Comparison of ENCODE assay signal across 18 cellular contexts in the genomic region with DNA sequence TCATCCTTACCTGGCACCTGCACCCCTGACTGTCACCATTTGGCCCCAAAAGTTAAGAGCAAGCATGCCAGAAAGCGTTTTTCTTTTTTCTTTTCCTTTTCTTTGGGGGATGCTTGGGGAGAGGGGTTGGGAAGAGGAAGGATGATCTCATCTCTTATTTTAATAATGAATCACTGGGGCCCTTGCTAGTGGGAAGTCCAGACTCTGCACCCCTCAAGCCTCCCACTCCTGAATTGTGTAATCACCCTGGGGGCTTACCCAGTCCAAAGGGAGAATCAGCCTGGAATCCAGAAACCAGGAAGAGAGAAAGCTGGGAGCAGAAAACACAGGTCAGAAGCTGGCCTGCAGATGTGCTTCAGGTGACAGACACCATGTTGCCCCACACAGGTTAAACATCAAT. TPM values are rescaled to one million over a fixed set of nuclear protein-coding genes. Genes with fewer than 3 reads are reported as not detected.
DNase-seq lines count a peak whose midpoint lies in the region; TF ChIP-seq lines count a peak whose summit lies in the region.
"Had no signal": no experiment of that assay in that cellular context is flagged by ENCODE, and none has a peak within 500 bp of the region (broad histone marks: within the 10 kb centered on the region; RNA-seq: fewer than 3 reads in every experiment).

No MANE protein-coding gene starts in this region.

- H3K27ac Mint-ChIP-seq in MCF 10A (ENCODE audit: low read depth, unreplicated experiment): no peak overlapping the region
- H3K27ac Mint-ChIP-seq in activated T-cell treated with anti-CD3 and anti-CD28 coated beads, Interleukin-2, amount 50 U/mL, for 24 hours: no peak overlapping the region
- H3K27ac Mint-ChIP-seq: CD14-positive monocyte, GM23338, HFFc6 had no signal

- no peaks in the 10 kb centered on the region for H3K36me3 ChIP-seq in breast epithelium
- no peaks in the 10 kb centered on the region for H3K36me3 ChIP-seq in liver (ENCODE audit: control insufficient read depth in 4 of 4, insufficient read depth in 3 of 4, low read depth in 1 of 4, low read length in 3 of 4)
- H3K36me3 ChIP-seq: BLaER1 had no signal

- POLR2A ChIA-PET in MCF 10A (lab: Yijun Ruan, JAX): no interaction called here

- no peak overlapping the region for H3K4me3 Mint-ChIP-seq in MCF 10A (ENCODE audit: unreplicated experiment)
- H3K4me3 Mint-ChIP-seq in activated T-cell treated with anti-CD3 and anti-CD28 coated beads, Interleukin-2, amount 50 U/mL, for 24 hours: no peak overlapping the region
- H3K4me3 Mint-ChIP-seq: CD14-positive monocyte; CD4-positive, alpha-beta memory T cell; GM23338; HFFc6 had no signal

- H3K4me1 Mint-ChIP-seq in MCF 10A (ENCODE audit: insufficient read depth, unreplicated experiment): peaks cover 16% of the 10 kb centered on the region
- no peaks in the 10 kb centered on the region for H3K4me1 Mint-ChIP-seq in activated T-cell treated with anti-CD3 and anti-CD28 coated beads, Interleukin-2, amount 50 U/mL, for 24 hours (ENCODE audit: low read depth)
- H3K4me1 Mint-ChIP-seq: CD4-positive, alpha-beta memory T cell; GM23338 had no signal

- TF ChIP-seq CTCF in MCF 10A (IDR thresholded peaks at IDR 0.05; ENCODE audit: unreplicated experiment): no peak
- TF ChIP-seq CTCF in breast epithelium (IDR thresholded peaks at IDR 0.05): no peak
- TF ChIP-seq CTCF in epithelial cell of esophagus (IDR thresholded peaks at IDR 0.05; ENCODE audit: insufficient read depth, low read depth, low read length, missing control alignments): no peak
- no peak for TF ChIP-seq CTCF in liver (IDR thresholded peaks at IDR 0.05; ENCODE audit: low read depth, low read length, missing input control)

- no peak for TF ChIP-seq POLR2A in breast epithelium (IDR thresholded peaks at IDR 0.05)

- H3K4me1 ChIP-seq in breast epithelium (no peaks in the 10 kb centered on the region), liver (ENCODE audit: control insufficient read depth in 4 of 4, insufficient read depth in 4 of 4, low read length in 3 of 4) (peaks cover 18 to 47% (median 37%) of the 10 kb centered on the region in 4 donors)

- H3K27ac ChIP-seq in breast epithelium (no peak overlapping the region), liver (ENCODE audit: low read depth in 1 of 2, low read length in 2 of 2) (peak overlapping the region; percentile 29 to 68)
- H3K27ac ChIP-seq: 22Rv1, A549, BLaER1 had no signal

- WGBS in liver: 79% methylated on average over 1 of the region's 1 CpG

- TF ChIP-seq RAD21 in liver (IDR thresholded peaks at IDR 0.05): no peak

- H3K36me3 Mint-ChIP-seq in MCF 10A (ENCODE audit: insufficient read depth, unreplicated experiment): no peaks in the 10 kb centered on the region
- no peaks in the 10 kb centered on the region for H3K36me3 Mint-ChIP-seq in activated T-cell treated with anti-CD3 and anti-CD28 coated beads, Interleukin-2, amount 50 U/mL, for 24 hours (ENCODE audit: low read depth)
- H3K36me3 Mint-ChIP-seq: CD14-positive monocyte; CD4-positive, alpha-beta memory T cell had no signal

- H3K4me3 ChIP-seq in breast epithelium (no peak overlapping the region), epithelial cell of esophagus (ENCODE audit: low read length) (no peak overlapping the region), liver (ENCODE audit: low read depth in 1 of 3, low read length in 3 of 3) (no peak overlapping the region)
- H3K4me3 ChIP-seq: A549, BLaER1, GM23338 had no signal

- CTCF ChIA-PET in MCF 10A (lab: Yijun Ruan, JAX): interaction anchor here (1.3 kb wide), 1 partner anchor 16 kb away, joined by 3 read pairs; no protein-coding TSS in a partner anchor

- intact Hi-C loops in MCF 10A (cut with micrococcal nuclease): no loop called here
- intact Hi-C loops in breast epithelium (cut with DNase I; ENCODE audit: low total_unique reads): no loop called here

- peaks cover 38% of the 10 kb centered on the region for H3K27me3 Mint-ChIP-seq in MCF 10A (ENCODE audit: insufficient read depth, unreplicated experiment)
- H3K27me3 Mint-ChIP-seq in activated T-cell treated with anti-CD3 and anti-CD28 coated beads, Interleukin-2, amount 50 U/mL, for 24 hours: peaks cover 20% of the 10 kb centered on the region

- no TSS peak for BruUV-seq in MCF 10A (replicated peaks; lab: Mats Ljungman, UMichigan)

- peak; percentile 36 for DNase-seq in MCF 10A (ENCODE audit: unreplicated experiment)
- no peak for DNase-seq in breast epithelium (ENCODE audit: low spot score in 2 of 2)
- DNase-seq in epithelial cell of esophagus (ENCODE audit: low read depth): peak; percentile 27
- DNase-seq in activated CD4-positive, CD25-positive, alpha-beta regulatory T cell treated with anti-CD3 and anti-CD28 coated beads, Interleukin-2, amount 50 U/mL, for 72 hours: no peak
- no peak for DNase-seq in activated T-cell treated with anti-CD3 and anti-CD28 coated beads, Interleukin-2, amount 50 U/mL, for 24 hours
- no peak for DNase-seq in NCI-H446 (lab: John Stamatoyannopoulos, UW)
- DNase-seq: CD4-positive, alpha-beta memory T cell; DMS153; DMS79; HCEC 1CT; HFFc6 had no signal

- H3K27me3 ChIP-seq in breast epithelium (no peaks in the 10 kb centered on the region), liver (ENCODE audit: control insufficient read depth in 4 of 4, insufficient read depth in 4 of 4, low read length in 3 of 4) (no peaks in the 10 kb centered on the region)
- H3K27me3 ChIP-seq: BLaER1 had no signal

- H3K9me3 Mint-ChIP-seq in MCF 10A (ENCODE audit: unreplicated experiment): no peaks in the 10 kb centered on the region
- no peaks in the 10 kb centered on the region for H3K9me3 Mint-ChIP-seq in activated T-cell treated with anti-CD3 and anti-CD28 coated beads, Interleukin-2, amount 50 U/mL, for 24 hours
- H3K9me3 Mint-ChIP-seq: GM23338, HFFc6 had no signal

- H3K9ac ChIP-seq in liver (ENCODE audit: low read depth in 1 of 2, low read length in 2 of 2): peak overlapping the region in 1 of 2 donors; percentile 37
- H3K9ac ChIP-seq: BLaER1 had no signal

- H3K9me3 ChIP-seq in breast epithelium: no peaks in the 10 kb centered on the region
- H3K9me3 ChIP-seq in liver (ENCODE audit: control insufficient read depth in 4 of 4, low read length in 3 of 4): no peaks in the 10 kb centered on the region
- H3K9me3 ChIP-seq: A549, BLaER1 had no signal

TF ChIP-seq in liver, 16 proteins besides CTCF, POLR2A, EP300 and RAD21:
- TF ChIP-seq FOXA1 (IDR thresholded peaks at IDR 0.05): no peak
- TF ChIP-seq SP1 (IDR thresholded peaks at IDR 0.05): no peak
- no peak for TF ChIP-seq FOXA2 (IDR thresholded peaks at IDR 0.05)
- TF ChIP-seq EGR1 (IDR thresholded peaks at IDR 0.05; ENCODE audit: low read depth in 2 of 2): no peak
- TF ChIP-seq, protein P1, sequence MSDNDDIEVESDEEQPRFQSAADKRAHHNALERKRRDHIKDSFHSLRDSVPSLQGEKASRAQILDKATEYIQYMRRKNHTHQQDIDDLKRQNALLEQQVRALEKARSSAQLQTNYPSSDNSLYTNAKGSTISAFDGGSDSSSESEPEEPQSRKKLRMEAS (IDR thresholded peaks at IDR 0.05): no peak
- TF ChIP-seq NR2F2 (IDR thresholded peaks at IDR 0.05): no peak
- TF ChIP-seq JUND (IDR thresholded peaks at IDR 0.05): no peak
- TF ChIP-seq YY1 (IDR thresholded peaks at IDR 0.05): peak; percentile 36
- TF ChIP-seq, protein P2, sequence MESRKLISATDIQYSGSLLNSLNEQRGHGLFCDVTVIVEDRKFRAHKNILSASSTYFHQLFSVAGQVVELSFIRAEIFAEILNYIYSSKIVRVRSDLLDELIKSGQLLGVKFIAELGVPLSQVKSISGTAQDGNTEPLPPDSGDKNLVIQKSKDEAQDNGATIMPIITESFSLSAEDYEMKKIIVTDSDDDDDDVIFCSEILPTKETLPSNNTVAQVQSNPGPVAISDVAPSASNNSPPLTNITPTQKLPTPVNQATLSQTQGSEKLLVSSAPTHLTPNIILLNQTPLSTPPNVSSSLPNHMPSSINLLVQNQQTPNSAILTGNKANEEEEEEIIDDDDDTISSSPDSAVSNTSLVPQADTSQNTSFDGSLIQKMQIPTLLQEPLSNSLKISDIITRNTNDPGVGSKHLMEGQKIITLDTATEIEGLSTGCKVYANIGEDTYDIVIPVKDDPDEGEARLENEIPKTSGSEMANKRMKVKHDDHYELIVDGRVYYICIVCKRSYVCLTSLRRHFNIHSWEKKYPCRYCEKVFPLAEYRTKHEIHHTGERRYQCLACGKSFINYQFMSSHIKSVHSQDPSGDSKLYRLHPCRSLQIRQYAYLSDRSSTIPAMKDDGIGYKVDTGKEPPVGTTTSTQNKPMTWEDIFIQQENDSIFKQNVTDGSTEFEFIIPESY (IDR thresholded peaks at IDR 0.05): no peak
- no peak for TF ChIP-seq GABPA (IDR thresholded peaks at IDR 0.05 in 1 of 2, conservative IDR thresholded peaks at IDR 0.05 in 1 of 2)
- no peak for TF ChIP-seq HNF4A (conservative IDR thresholded peaks at IDR 0.05)
- peak in 1 of 2 donors; percentile 13 for TF ChIP-seq RXRA (IDR thresholded peaks at IDR 0.05)

RNA-seq across cellular contexts. Expression of a gene that starts 14.7 kb away (rescaled TPM):
- not detected in 2 replicates for total RNA-seq in MCF 10A (2022)
- under 1 TPM in 2 of 3 donors, not detected in 1; 0.29 to 0.66 TPM for total RNA-seq in breast epithelium
- total RNA-seq in liver: 100 to 1,000 TPM; 147 to 247 TPM
- polyA plus RNA-seq in liver: 100 to 1,000 TPM; 109 to 259 TPM
- total RNA-seq: CD4-positive, alpha-beta memory T cell; Daoy; GM23338; HFFc6 had no signal
- polyA plus RNA-seq: CD14-positive monocyte; CD4-positive, alpha-beta memory T cell; GM23338 had no signal

Comparison
In these comparisons a context has a peak if more than half of its experiments do, and no peak if none do; other contexts are left out.
1. DNase-seq: peak in MCF 10A (single experiment) and epithelial cell of esophagus (single experiment); none in breast epithelium (0 of 2), activated CD4-positive, CD25-positive, alpha-beta regulatory T cell treated with anti-CD3 and anti-CD28 coated beads, Interleukin-2, amount 50 U/mL, for 72 hours (single experiment), activated T-cell treated with anti-CD3 and anti-CD28 coated beads, Interleukin-2, amount 50 U/mL, for 24 hours (single experiment) and NCI-H446 (0 of 2).
2. H3K27ac ChIP-seq: peak in liver (2 of 2); none in breast epithelium (0 of 2).
3. RNA of a gene that starts 14.7 kb away (total RNA-seq): 147 to 247 TPM in liver; 0.29 to 0.66 TPM in breast epithelium and not detected in MCF 10A; every median in the first group is over 10 times any median in the second.